Comparison of ENCODE assay signal across 1 cellular context in the genomic region with DNA sequence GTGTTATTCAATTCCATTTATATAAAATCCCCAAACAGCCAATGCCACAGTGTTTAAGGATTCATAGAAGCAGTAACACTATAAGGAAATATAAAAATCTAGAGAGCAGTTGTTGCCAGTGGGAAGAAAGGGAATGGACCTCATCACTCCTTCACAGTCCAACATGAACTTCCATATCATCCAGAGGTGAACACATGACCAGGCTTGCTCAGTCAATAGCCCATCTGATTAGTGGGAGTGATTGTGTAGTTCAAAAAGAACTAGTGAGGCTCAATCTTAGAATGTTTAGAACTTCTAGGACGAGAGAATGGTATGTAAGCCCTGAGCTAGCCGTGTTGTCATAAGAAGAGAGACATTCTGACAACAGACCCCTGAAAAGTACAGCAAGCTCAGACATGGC.
TF ChIP-seq lines count a peak whose summit lies in the region.

No MANE protein-coding gene starts in this region.

TF ChIP-seq in GM23338, 12 proteins besides CTCF, POLR2A, EP300 and RAD21:
- TF ChIP-seq, protein P1, sequence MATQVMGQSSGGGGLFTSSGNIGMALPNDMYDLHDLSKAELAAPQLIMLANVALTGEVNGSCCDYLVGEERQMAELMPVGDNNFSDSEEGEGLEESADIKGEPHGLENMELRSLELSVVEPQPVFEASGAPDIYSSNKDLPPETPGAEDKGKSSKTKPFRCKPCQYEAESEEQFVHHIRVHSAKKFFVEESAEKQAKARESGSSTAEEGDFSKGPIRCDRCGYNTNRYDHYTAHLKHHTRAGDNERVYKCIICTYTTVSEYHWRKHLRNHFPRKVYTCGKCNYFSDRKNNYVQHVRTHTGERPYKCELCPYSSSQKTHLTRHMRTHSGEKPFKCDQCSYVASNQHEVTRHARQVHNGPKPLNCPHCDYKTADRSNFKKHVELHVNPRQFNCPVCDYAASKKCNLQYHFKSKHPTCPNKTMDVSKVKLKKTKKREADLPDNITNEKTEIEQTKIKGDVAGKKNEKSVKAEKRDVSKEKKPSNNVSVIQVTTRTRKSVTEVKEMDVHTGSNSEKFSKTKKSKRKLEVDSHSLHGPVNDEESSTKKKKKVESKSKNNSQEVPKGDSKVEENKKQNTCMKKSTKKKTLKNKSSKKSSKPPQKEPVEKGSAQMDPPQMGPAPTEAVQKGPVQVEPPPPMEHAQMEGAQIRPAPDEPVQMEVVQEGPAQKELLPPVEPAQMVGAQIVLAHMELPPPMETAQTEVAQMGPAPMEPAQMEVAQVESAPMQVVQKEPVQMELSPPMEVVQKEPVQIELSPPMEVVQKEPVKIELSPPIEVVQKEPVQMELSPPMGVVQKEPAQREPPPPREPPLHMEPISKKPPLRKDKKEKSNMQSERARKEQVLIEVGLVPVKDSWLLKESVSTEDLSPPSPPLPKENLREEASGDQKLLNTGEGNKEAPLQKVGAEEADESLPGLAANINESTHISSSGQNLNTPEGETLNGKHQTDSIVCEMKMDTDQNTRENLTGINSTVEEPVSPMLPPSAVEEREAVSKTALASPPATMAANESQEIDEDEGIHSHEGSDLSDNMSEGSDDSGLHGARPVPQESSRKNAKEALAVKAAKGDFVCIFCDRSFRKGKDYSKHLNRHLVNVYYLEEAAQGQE (IDR thresholded peaks at IDR 0.05; ENCODE audit: unreplicated experiment), result no peak
- no peak for TF ChIP-seq STAT1 (IDR thresholded peaks at IDR 0.05; ENCODE audit: unreplicated experiment)
- TF ChIP-seq ZNF114 (CRISPR knock-in tag; IDR thresholded peaks at IDR 0.05), result no peak
- no peak for TF ChIP-seq CREB1 (CRISPR knock-in tag; IDR thresholded peaks at IDR 0.05; ENCODE audit: low read depth)
- TF ChIP-seq NANOG (IDR thresholded peaks at IDR 0.05; ENCODE audit: borderline replicate concordance), result no peak
- no peak for TF ChIP-seq EZH2phosphoT487 (IDR thresholded peaks at IDR 0.05; ENCODE audit: unreplicated experiment)
- no peak for TF ChIP-seq ZNF331 (CRISPR knock-in tag; IDR thresholded peaks at IDR 0.05; ENCODE audit: low read depth)
- no peak for TF ChIP-seq JUNB (IDR thresholded peaks at IDR 0.05; ENCODE audit: unreplicated experiment)
- TF ChIP-seq EZH2 (IDR thresholded peaks at IDR 0.05; ENCODE audit: low read depth, unreplicated experiment), result no peak
- TF ChIP-seq, protein P2, sequence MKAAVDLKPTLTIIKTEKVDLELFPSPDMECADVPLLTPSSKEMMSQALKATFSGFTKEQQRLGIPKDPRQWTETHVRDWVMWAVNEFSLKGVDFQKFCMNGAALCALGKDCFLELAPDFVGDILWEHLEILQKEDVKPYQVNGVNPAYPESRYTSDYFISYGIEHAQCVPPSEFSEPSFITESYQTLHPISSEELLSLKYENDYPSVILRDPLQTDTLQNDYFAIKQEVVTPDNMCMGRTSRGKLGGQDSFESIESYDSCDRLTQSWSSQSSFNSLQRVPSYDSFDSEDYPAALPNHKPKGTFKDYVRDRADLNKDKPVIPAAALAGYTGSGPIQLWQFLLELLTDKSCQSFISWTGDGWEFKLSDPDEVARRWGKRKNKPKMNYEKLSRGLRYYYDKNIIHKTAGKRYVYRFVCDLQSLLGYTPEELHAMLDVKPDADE (IDR thresholded peaks at IDR 0.05), result no peak
TF ChIP-seq in GM23338: peak in this region for 0.
